In the genomic region with DNA sequence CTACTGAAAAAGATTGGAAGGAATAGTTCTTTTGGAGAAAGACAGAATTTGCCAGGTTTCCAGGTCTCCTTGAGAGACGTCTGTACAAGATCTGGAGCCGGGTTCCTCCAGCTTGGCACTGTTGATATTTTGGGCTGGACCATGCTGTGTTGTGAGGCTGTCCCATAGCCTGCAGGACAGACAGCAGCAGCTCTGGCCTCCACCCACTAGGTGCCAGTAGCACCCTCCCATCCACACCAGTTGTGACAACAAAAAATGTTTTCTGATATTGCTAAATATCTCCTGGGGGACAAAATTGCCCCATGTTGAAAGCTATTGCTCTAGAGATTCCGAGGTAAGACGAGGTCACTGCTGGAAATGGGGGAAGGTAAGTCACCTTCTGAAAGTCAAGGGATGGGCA, we compare ENCODE assay signal across 14 cellular contexts.
DNase-seq lines count a peak whose midpoint lies in the region; ATAC-seq and TF ChIP-seq lines count a peak whose summit lies in the region.
"Had no signal": no experiment of that assay in that cellular context is flagged by ENCODE, and none has a peak within 500 bp of the region (broad histone marks: within the 10 kb centered on the region; RNA-seq: fewer than 3 reads in every experiment).

No MANE protein-coding gene starts in this region.

- H3K27me3 Mint-ChIP-seq in neural progenitor cell (ENCODE audit: insufficient read depth, low read depth): no peaks in the 10 kb centered on the region
- H3K27me3 Mint-ChIP-seq in activated CD8-positive, alpha-beta T cell treated with anti-CD3 and anti-CD28 coated beads for 36 hours: no peaks in the 10 kb centered on the region

- intact Hi-C loops in activated CD8-positive, alpha-beta T cell treated with anti-CD3 and anti-CD28 coated beads for 36 hours (cut with micrococcal nuclease): no loop called here

- peaks cover 4% of the 10 kb centered on the region for H3K4me1 ChIP-seq in neural progenitor cell
- H3K4me1 ChIP-seq: SJCRH30, upper lobe of left lung had no signal

- H3K4me3 Mint-ChIP-seq in neural progenitor cell: no peak overlapping the region
- H3K4me3 Mint-ChIP-seq in activated CD8-positive, alpha-beta T cell treated with anti-CD3 and anti-CD28 coated beads for 36 hours: no peak overlapping the region
- H3K4me3 Mint-ChIP-seq: activated B cell treated with CpG ODN at 0.5 μM for 24 hours; activated T-cell treated with anti-CD3 and anti-CD28 coated beads, Interleukin-2, amount 50 U/mL, for 4 hours; mesothelial cell of epicardium had no signal

- no peaks in the 10 kb centered on the region for H3K9me3 ChIP-seq in neural progenitor cell (ENCODE audit: low read depth)
- H3K9me3 ChIP-seq: ovary, SJCRH30, upper lobe of left lung had no signal

- no peak overlapping the region for H3K9ac ChIP-seq in neural progenitor cell

- H3K36me3 ChIP-seq in neural progenitor cell: no peaks in the 10 kb centered on the region
- H3K36me3 ChIP-seq: ovary, SJCRH30, upper lobe of left lung had no signal

- H3K36me3 Mint-ChIP-seq in neural progenitor cell: peaks cover 11% of the 10 kb centered on the region
- no peaks in the 10 kb centered on the region for H3K36me3 Mint-ChIP-seq in activated CD8-positive, alpha-beta T cell treated with anti-CD3 and anti-CD28 coated beads for 36 hours (ENCODE audit: low read depth)
- H3K36me3 Mint-ChIP-seq: mesothelial cell of epicardium had no signal

- no peak overlapping the region for H3K4me2 ChIP-seq in neural progenitor cell

- H2AFZ ChIP-seq in neural progenitor cell (replicated peaks): no peak overlapping the region

- H3K4me1 Mint-ChIP-seq in neural progenitor cell: peaks cover 15% of the 10 kb centered on the region
- no peaks in the 10 kb centered on the region for H3K4me1 Mint-ChIP-seq in activated CD8-positive, alpha-beta T cell treated with anti-CD3 and anti-CD28 coated beads for 36 hours (ENCODE audit: low read depth)
- H3K4me1 Mint-ChIP-seq: activated B cell treated with CpG ODN at 0.5 μM for 24 hours had no signal

- H3K9me3 Mint-ChIP-seq in neural progenitor cell: no peaks in the 10 kb centered on the region
- H3K9me3 Mint-ChIP-seq in activated CD8-positive, alpha-beta T cell treated with anti-CD3 and anti-CD28 coated beads for 36 hours: no peaks in the 10 kb centered on the region
- H3K9me3 Mint-ChIP-seq: activated B cell treated with CpG ODN at 0.5 μM for 24 hours; activated T-cell treated with anti-CD3 and anti-CD28 coated beads, Interleukin-2, amount 50 U/mL, for 4 hours had no signal

- POLR2A ChIA-PET in activated CD8-positive, alpha-beta T cell treated with anti-CD3 and anti-CD28 coated beads for 36 hours (lab: Charles Lee): no interaction called here

- H3K27ac ChIP-seq in neural progenitor cell: no peak overlapping the region
- H3K27ac ChIP-seq: ovary, SJCRH30, upper lobe of left lung had no signal

- TF ChIP-seq CTCF in neural progenitor cell (IDR thresholded peaks at IDR 0.05): peak; percentile 13
- no peak for TF ChIP-seq CTCF in activated CD8-positive, alpha-beta T cell treated with anti-CD3 and anti-CD28 coated beads for 36 hours (IDR thresholded peaks at IDR 0.05)

- H3K4me3 ChIP-seq in neural progenitor cell: no peak overlapping the region
- H3K4me3 ChIP-seq: ovary, SJCRH30, upper lobe of left lung had no signal

- no peaks in the 10 kb centered on the region for H3K27me3 ChIP-seq in neural progenitor cell
- H3K27me3 ChIP-seq: ovary, SJCRH30, upper lobe of left lung had no signal

- H4K20me1 ChIP-seq in neural progenitor cell (ENCODE audit: low read depth): no peaks in the 10 kb centered on the region

- H3K79me2 ChIP-seq in neural progenitor cell (ENCODE audit: low read depth): no peaks in the 10 kb centered on the region

- no peaks in the 10 kb centered on the region for H3F3A ChIP-seq in neural progenitor cell (ENCODE audit: low read depth)

- peak; percentile 13 to 42 for DNase-seq in NCI-H524 (lab: John Stamatoyannopoulos, UW)
- no peak for DNase-seq in NCI-H524 treated with DMSO at 0.1 percent for 48 hours (lab: John Stamatoyannopoulos, UW)
- DNase-seq in neural progenitor cell (ENCODE audit: low spot score): no peak
- DNase-seq in AML-193 (lab: John Stamatoyannopoulos, UW): no peak
- no peak for DNase-seq in activated CD8-positive, alpha-beta T cell treated with anti-CD3 and anti-CD28 coated beads for 36 hours
- DNase-seq: activated B cell treated with CpG ODN at 0.5 μM for 24 hours; activated T-cell treated with anti-CD3 and anti-CD28 coated beads, Interleukin-2, amount 50 U/mL, for 4 hours; ovary; upper lobe of left lung had no signal

- H3K27ac Mint-ChIP-seq in neural progenitor cell: no peak overlapping the region
- H3K27ac Mint-ChIP-seq in activated CD8-positive, alpha-beta T cell treated with anti-CD3 and anti-CD28 coated beads for 36 hours: no peak overlapping the region
- H3K27ac Mint-ChIP-seq: activated B cell treated with CpG ODN at 0.5 μM for 24 hours, mesothelial cell of epicardium had no signal

- CTCF ChIA-PET in activated CD8-positive, alpha-beta T cell treated with anti-CD3 and anti-CD28 coated beads for 36 hours (lab: Charles Lee): interaction anchor here (1.1 kb wide), 1 partner anchor 11 kb away, joined by 3 read pairs; no protein-coding TSS in a partner anchor

- ATAC-seq in HG02798 (IDR thresholded peaks at IDR 0.05; ENCODE audit: poor library complexity, unreplicated experiment) (peak; percentile 53), SK-N-SH treated with all-trans-retinoic acid at 6 μM for 48 hours (peak; percentile 46; the same call in 1 of the 3 replicates), GM19467 (IDR thresholded peaks at IDR 0.05; ENCODE audit: unreplicated experiment) (no peak)
- no peak for ATAC-seq in activated CD8-positive, alpha-beta T cell treated with anti-CD3 and anti-CD28 coated beads for 36 hours
- ATAC-seq: activated T-cell treated with anti-CD3 and anti-CD28 coated beads, Interleukin-2, amount 50 U/mL, for 4 hours had no signal

TF ChIP-seq in SK-N-SH treated with all-trans-retinoic acid at 6 μM for 48 hours, 23 proteins besides CTCF, POLR2A, EP300 and RAD21:
- TF ChIP-seq SNAI2 (CRISPR knock-in tag; IDR thresholded peaks at IDR 0.05): no peak
- TF ChIP-seq POU6F1 (CRISPR knock-in tag; IDR thresholded peaks at IDR 0.05; ENCODE audit: borderline replicate concordance, low read depth): no peak
- TF ChIP-seq ARNTL (CRISPR knock-in tag; IDR thresholded peaks at IDR 0.05; ENCODE audit: borderline replicate concordance, low read depth): no peak
- no peak for TF ChIP-seq GLIS3 (CRISPR knock-in tag; IDR thresholded peaks at IDR 0.05)
- TF ChIP-seq ZFP30 (CRISPR knock-in tag; IDR thresholded peaks at IDR 0.05): no peak
- TF ChIP-seq RARB (CRISPR knock-in tag; IDR thresholded peaks at IDR 0.05): no peak
- no peak for TF ChIP-seq CSRNP3 (CRISPR knock-in tag; IDR thresholded peaks at IDR 0.05)
- TF ChIP-seq, protein P1, sequence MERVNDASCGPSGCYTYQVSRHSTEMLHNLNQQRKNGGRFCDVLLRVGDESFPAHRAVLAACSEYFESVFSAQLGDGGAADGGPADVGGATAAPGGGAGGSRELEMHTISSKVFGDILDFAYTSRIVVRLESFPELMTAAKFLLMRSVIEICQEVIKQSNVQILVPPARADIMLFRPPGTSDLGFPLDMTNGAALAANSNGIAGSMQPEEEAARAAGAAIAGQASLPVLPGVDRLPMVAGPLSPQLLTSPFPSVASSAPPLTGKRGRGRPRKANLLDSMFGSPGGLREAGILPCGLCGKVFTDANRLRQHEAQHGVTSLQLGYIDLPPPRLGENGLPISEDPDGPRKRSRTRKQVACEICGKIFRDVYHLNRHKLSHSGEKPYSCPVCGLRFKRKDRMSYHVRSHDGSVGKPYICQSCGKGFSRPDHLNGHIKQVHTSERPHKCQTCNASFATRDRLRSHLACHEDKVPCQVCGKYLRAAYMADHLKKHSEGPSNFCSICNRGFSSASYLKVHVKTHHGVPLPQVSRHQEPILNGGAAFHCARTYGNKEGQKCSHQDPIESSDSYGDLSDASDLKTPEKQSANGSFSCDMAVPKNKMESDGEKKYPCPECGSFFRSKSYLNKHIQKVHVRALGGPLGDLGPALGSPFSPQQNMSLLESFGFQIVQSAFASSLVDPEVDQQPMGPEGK (CRISPR knock-in tag; IDR thresholded peaks at IDR 0.05; ENCODE audit: borderline replicate concordance): no peak

Comparison
In these comparisons a context has a peak if more than half of its experiments do, and no peak if none do; other contexts are left out.
1. DNase-seq: peak in NCI-H524 (2 of 2); none in NCI-H524 treated with DMSO at 0.1 percent for 48 hours (single experiment), neural progenitor cell (single experiment), AML-193 (0 of 2) and activated CD8-positive, alpha-beta T cell treated with anti-CD3 and anti-CD28 coated beads for 36 hours (single experiment).
2. ATAC-seq: peak in HG02798 (single experiment) and SK-N-SH treated with all-trans-retinoic acid at 6 μM for 48 hours (single experiment); none in activated CD8-positive, alpha-beta T cell treated with anti-CD3 and anti-CD28 coated beads for 36 hours (single experiment) and GM19467 (single experiment).